1 cellular context compared by ENCODE assay signal in the genomic region with DNA sequence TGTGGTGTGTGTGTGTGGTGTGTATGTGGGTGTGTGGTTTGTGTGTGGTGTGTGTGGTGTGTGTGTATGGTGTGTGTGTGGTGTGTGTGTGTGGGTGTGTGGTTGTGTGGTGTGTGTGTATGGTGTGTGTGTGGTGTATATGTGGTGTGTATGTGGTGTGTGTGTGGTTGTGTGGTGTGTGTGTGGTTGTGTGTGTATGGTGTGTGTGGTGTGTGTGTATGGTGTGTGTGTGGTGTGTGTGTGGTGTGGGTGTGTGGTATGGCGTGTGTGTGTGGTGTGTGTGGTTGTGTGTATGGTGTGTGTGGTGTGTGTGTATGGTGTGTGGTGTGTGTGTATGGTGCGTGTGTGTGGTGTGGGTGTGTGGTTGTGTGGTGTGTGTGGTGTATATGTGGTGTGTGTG.
TF ChIP-seq lines count a peak whose summit lies in the region.

No MANE protein-coding gene starts in this region.

TF ChIP-seq in IMR-90, 13 proteins besides CTCF, POLR2A, EP300 and RAD21:
- TF ChIP-seq MAZ (IDR thresholded peaks at IDR 0.05; ENCODE audit: borderline replicate concordance, low read depth, low read length), result no peak
- TF ChIP-seq RCOR1 (IDR thresholded peaks at IDR 0.05; ENCODE audit: insufficient replicate concordance, low read length), result no peak
- no peak for TF ChIP-seq MXI1 (IDR thresholded peaks at IDR 0.05; ENCODE audit: borderline replicate concordance, low read depth, low read length)
- no peak for TF ChIP-seq SMC3 (IDR thresholded peaks at IDR 0.05; ENCODE audit: low read depth, low read length)
- no peak for TF ChIP-seq FOS (IDR thresholded peaks at IDR 0.05; ENCODE audit: low read depth, low read length)
- no peak for TF ChIP-seq MAFK (IDR thresholded peaks at IDR 0.05; ENCODE audit: low read depth, low read length)
- TF ChIP-seq, protein P1, sequence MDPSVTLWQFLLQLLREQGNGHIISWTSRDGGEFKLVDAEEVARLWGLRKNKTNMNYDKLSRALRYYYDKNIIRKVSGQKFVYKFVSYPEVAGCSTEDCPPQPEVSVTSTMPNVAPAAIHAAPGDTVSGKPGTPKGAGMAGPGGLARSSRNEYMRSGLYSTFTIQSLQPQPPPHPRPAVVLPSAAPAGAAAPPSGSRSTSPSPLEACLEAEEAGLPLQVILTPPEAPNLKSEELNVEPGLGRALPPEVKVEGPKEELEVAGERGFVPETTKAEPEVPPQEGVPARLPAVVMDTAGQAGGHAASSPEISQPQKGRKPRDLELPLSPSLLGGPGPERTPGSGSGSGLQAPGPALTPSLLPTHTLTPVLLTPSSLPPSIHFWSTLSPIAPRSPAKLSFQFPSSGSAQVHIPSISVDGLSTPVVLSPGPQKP (IDR thresholded peaks at IDR 0.05; ENCODE audit: borderline replicate concordance, low read depth, low read length), result no peak
- TF ChIP-seq, protein P2, sequence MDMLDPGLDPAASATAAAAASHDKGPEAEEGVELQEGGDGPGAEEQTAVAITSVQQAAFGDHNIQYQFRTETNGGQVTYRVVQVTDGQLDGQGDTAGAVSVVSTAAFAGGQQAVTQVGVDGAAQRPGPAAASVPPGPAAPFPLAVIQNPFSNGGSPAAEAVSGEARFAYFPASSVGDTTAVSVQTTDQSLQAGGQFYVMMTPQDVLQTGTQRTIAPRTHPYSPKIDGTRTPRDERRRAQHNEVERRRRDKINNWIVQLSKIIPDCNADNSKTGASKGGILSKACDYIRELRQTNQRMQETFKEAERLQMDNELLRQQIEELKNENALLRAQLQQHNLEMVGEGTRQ (IDR thresholded peaks at IDR 0.05; ENCODE audit: low read depth, low read length), result no peak
- no peak for TF ChIP-seq BHLHE40 (IDR thresholded peaks at IDR 0.05; ENCODE audit: low read depth, low read length)
- TF ChIP-seq CHD1 (IDR thresholded peaks at IDR 0.05; ENCODE audit: low read depth, low read length), result no peak
- no peak for TF ChIP-seq CEBPB (IDR thresholded peaks at IDR 0.05; ENCODE audit: low read depth, low read length)
- no peak for TF ChIP-seq NFE2L2 (IDR thresholded peaks at IDR 0.05; ENCODE audit: low read depth, low read length)
- TF ChIP-seq RFX5 (IDR thresholded peaks at IDR 0.05; ENCODE audit: low read depth, low read length), result no peak
